Comparison of ENCODE assay signal across 8 cellular contexts in the genomic region with DNA sequence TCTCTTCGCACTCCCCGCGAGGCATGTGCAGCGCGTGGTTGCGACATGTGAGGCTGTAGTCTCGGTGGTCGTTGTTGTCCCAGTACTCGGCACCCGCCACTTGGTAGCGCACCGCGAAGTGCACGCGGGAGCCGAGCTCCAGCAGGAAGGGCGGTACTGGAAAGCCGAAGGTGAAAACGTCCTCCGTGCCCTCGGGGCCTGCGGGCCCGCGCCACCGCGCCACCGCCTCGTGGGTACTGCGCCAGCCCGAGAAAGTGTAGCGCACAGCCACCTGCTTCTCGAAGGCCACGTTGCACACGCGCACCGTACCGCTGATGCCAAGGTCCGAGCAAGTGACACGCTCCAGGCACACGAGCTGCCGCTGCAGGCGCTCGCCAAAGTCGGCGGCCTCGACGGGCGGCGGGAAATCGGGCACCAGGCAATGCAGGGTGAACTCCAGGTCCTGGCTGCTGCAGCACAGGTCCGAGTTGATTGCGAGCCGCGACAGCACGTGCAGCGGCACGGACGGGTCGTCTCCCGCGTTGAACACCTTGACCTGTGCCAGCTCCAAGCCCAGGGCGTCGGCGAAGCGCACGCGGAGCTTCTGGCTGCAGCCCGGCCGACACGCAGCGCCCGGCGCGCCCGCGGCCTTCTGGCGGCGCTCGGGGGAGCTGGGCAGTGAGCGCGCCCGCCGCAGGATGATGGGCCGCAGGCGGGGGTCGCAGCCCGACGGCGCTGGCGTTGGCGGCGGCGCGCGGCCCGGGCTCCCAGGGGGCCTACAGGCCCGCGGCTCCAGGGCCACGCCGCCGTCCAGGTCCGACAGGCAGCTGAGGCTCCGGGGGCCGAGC. TPM values are rescaled to one million over a fixed set of nuclear protein-coding genes. Genes with fewer than 3 reads are reported as not detected.
DNase-seq lines count a peak whose midpoint lies in the region; ATAC-seq and TF ChIP-seq lines count a peak whose summit lies in the region.

No MANE protein-coding gene starts in this region.

- intact Hi-C loops in mucosa of descending colon (cut with DNase I, micrococcal nuclease), result no loop called here

- ATAC-seq in GM21515 (IDR thresholded peaks at IDR 0.05; ENCODE audit: unreplicated experiment) (peak; percentile 20), mucosa of descending colon (peak; percentile 46), GM19395 (IDR thresholded peaks at IDR 0.05; ENCODE audit: unreplicated experiment) (no peak)
- ATAC-seq in activated CD4-positive, CD25-positive, alpha-beta regulatory T cell treated with anti-CD3 and anti-CD28 coated beads, Interleukin-2, amount 50 U/mL, for 24 hours, result no peak

- TF ChIP-seq CTCF in NB4 (IDR thresholded peaks at IDR 0.05; ENCODE audit: low read depth, low read length), result no peak
- TF ChIP-seq CTCF in mucosa of descending colon (IDR thresholded peaks at IDR 0.05), result no peak

- peaks cover 31% of the 10 kb centered on the region for H3K4me1 ChIP-seq in mucosa of descending colon (ENCODE audit: low read depth)

- peak overlapping the region; percentile 81 for H3K4me3 ChIP-seq in NB4 (ENCODE audit: low read depth, low read length)
- H3K4me3 ChIP-seq in mucosa of descending colon, result peak overlapping the region; percentile 48

- H3K9me3 ChIP-seq in mucosa of descending colon, result no peaks in the 10 kb centered on the region

- no peak for TF ChIP-seq POLR2A in NB4 (IDR thresholded peaks at IDR 0.05; ENCODE audit: extremely low read depth, insufficient read length)

- DNase-seq in NB4 (ENCODE audit: low read depth), result no peak
- DNase-seq in dermis blood vessel endothelial cell, result peak; percentile 48
- peak; percentile 33 to 69 (median 55) for DNase-seq in mucosa of descending colon
- no peak for DNase-seq in NCI-H1092 (lab: John Stamatoyannopoulos, UW)
- DNase-seq in NCI-H2107 treated with DMSO at 0.1 percent for 48 hours (lab: John Stamatoyannopoulos, UW; ENCODE audit: unreplicated experiment), result no peak

- H3K36me3 ChIP-seq in mucosa of descending colon (ENCODE audit: low read depth), result no peaks in the 10 kb centered on the region

RNA-seq across cellular contexts. Expression of gene PPP1R3D, which starts 0.8 kb away (rescaled TPM):
- total RNA-seq in dermis blood vessel endothelial cell (10.7 and 10.9 TPM in 2 replicates), mucosa of descending colon (10 to 100 TPM in 1 of 3 donors, 1 to 10 TPM in 2; 5.9 to 10.8 (median 6.8) TPM)

RNA-seq across cellular contexts. Expression of gene FAM217B, which starts 0.9 kb away (rescaled TPM):
- 4.3 TPM in 2 replicates for total RNA-seq in dermis blood vessel endothelial cell
- total RNA-seq in mucosa of descending colon, result 10 to 100 TPM in 1 of 3 donors, 1 to 10 TPM in 2; 8.2 to 19.0 (median 9.8) TPM

RNA-seq across cellular contexts. Expression of gene SYCP2, which starts 5.8 kb away (rescaled TPM):
- total RNA-seq in dermis blood vessel endothelial cell (1.7 and 3.1 TPM in 2 replicates), mucosa of descending colon (1 to 10 TPM in 2 of 3 donors, under 1 TPM in 1; 0.78 to 1.6 (median 1.3) TPM)

RNA-seq across cellular contexts. Expression of gene CDH26, which starts 19.0 kb away (rescaled TPM):
- total RNA-seq in dermis blood vessel endothelial cell, result 0.47 and 1.5 TPM in 2 replicates
- 1 to 10 TPM in 2 of 3 donors, under 1 TPM in 1; 0.48 to 2.2 (median 1.4) TPM for total RNA-seq in mucosa of descending colon

Comparison
In these comparisons a context has a peak if more than half of its experiments do, and no peak if none do; other contexts are left out.
1. ATAC-seq: peak in GM21515 (single experiment) and mucosa of descending colon (single experiment); none in GM19395 (single experiment) and activated CD4-positive, CD25-positive, alpha-beta regulatory T cell treated with anti-CD3 and anti-CD28 coated beads, Interleukin-2, amount 50 U/mL, for 24 hours (0 of 2).
2. DNase-seq: peak in dermis blood vessel endothelial cell (single experiment) and mucosa of descending colon (3 of 3); none in NB4 (single experiment), NCI-H1092 (single experiment) and NCI-H2107 treated with DMSO at 0.1 percent for 48 hours (single experiment).